Comparison of ENCODE assay signal across 8 cellular contexts in the genomic region with DNA sequence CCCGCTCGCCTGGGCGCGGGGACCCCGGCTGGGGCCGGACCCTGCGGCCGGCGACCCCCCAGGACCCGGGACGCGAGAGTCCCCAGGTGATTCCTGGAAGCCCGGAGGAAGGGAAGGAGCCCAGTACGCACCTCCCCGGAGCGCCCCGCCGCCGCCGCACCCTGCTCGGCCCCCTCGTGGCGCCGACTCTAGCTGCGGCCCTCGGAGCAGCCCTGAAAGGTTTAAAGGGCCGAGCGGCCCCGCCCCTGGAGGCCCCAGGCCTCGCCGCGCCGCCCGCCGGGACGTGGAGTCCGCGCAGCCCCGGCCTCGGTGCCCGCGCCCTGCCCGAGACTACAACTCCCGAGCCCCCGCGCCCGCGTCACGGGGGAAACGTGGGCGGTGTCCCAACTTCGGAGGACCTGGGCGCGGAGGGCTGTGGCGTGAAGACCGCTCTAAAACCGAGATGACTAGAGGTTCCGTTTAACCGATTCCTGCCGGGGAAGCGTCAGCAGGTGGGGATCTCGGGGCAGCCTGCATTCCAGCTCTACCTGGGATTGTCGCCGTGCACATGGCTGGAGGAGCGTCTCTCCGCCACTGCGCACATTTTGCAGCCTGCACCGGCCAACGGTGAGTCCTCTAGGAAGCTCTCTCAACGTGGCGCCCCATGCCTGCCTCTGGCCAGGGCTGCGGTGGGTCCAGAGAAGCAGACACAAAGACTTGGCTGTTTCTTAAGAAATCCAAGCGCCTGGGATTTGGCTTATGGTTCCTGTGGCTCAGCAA. TPM values are rescaled to one million over a fixed set of nuclear protein-coding genes. Genes with fewer than 3 reads are reported as not detected.
DNase-seq lines count a peak whose midpoint lies in the region; ATAC-seq and TF ChIP-seq lines count a peak whose summit lies in the region.

A gene with protein sequence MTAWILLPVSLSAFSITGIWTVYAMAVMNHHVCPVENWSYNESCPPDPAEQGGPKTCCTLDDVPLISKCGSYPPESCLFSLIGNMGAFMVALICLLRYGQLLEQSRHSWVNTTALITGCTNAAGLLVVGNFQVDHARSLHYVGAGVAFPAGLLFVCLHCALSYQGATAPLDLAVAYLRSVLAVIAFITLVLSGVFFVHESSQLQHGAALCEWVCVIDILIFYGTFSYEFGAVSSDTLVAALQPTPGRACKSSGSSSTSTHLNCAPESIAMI (minus strand): TSS at position 223 of the 759 bp plus-strand sequence. CDS start 750 bp downstream, outside the sequence.

- H3K4me1 ChIP-seq in IMR-90 (ENCODE audit: control insufficient read depth, insufficient read depth, low read length) = peaks cover 25% of the 10 kb centered on the region

- peak within 1 kb of the TSS; percentile 47 for H2BK120ac ChIP-seq in IMR-90 (ENCODE audit: low read depth, low read length)

- POLR2A ChIA-PET in IMR-90 (lab: Charles Lee; ENCODE audit: unreplicated experiment) = no interaction called here
- POLR2A ChIA-PET in naive thymus-derived CD8-positive, alpha-beta T cell (lab: Charles Lee) = interaction anchor here (0.7 to 8.1 kb wide), 14 partner anchors 9 to 283 kb away, joined by 3 to 67 read pairs (median 6); a partner anchor contains a TSS

- no peak within 1 kb of the TSS; the same call in none of the 2 replicates for H3K18ac ChIP-seq in IMR-90 (ENCODE audit: low read depth, low read length)

- H3K27ac ChIP-seq in IMR-90 (ENCODE audit: insufficient read depth, low read length) = peak within 1 kb of the TSS; percentile 80

- no peak within 1 kb of the TSS for H2BK20ac ChIP-seq in IMR-90 (ENCODE audit: low read depth, low read length)

- peak within 1 kb of the TSS; percentile 97 for H3K23ac ChIP-seq in IMR-90 (ENCODE audit: low read depth, low read length)

- H3K4me3 ChIP-seq in IMR-90 (ENCODE audit: insufficient read depth, low read depth, low read length) (peak within 1 kb of the TSS; percentile 99), fibroblast of mammary gland (ENCODE audit: control insufficient read depth, low read depth, low read length) (peak within 1 kb of the TSS; percentile 92)

- CTCF ChIA-PET in IMR-90 (lab: Yijun Ruan, JAX) = interaction anchor here (0.7 kb wide), 1 partner anchor 87 kb away, joined by 3 read pairs; no protein-coding TSS in a partner anchor

- peaks cover 29% of the 10 kb centered on the region for H3K9me1 ChIP-seq in IMR-90 (ENCODE audit: insufficient read depth, low read length)

- peak within 1 kb of the TSS; percentile 91 for H3K14ac ChIP-seq in IMR-90 (replicated peaks; ENCODE audit: low read depth, low read length)

- intact Hi-C loops in IMR-90 (cut with micrococcal nuclease) = loop anchor here (5.0 kb wide), 1 partner anchor 40 kb away; a partner anchor contains a TSS

- DNase-seq in DMS79 (lab: John Stamatoyannopoulos, UW) (peak; percentile 60), IMR-90 (peak; percentile 80), RPMI7951 (ENCODE audit: low read depth) (peak; percentile 91), fibroblast of mammary gland (ENCODE audit: low read depth) (peak; percentile 84)
- DNase-seq in naive thymus-derived CD8-positive, alpha-beta T cell = peak; percentile 76 to 91 (median 82)
- peak; percentile 62 to 80 (median 74) for DNase-seq in stimulated activated naive CD4-positive, alpha-beta T cell (lab: John Stamatoyannopoulos, UW)

- H3K9me3 Mint-ChIP-seq in activated T-helper 17 cell treated with anti-CD3 and anti-CD28 coated beads, Interleukin-2, amount 50 U/mL, for 72 hours = no peaks in the 10 kb centered on the region
- no peaks in the 10 kb centered on the region for H3K9me3 Mint-ChIP-seq in naive thymus-derived CD8-positive, alpha-beta T cell

- H4K8ac ChIP-seq in IMR-90 (ENCODE audit: low read depth in 2 of 2, low read length in 2 of 2) = peak within 1 kb of the TSS; percentile 71 to 72; a peak in 3 of 4 replicates

- H3K9me3 ChIP-seq in IMR-90 (ENCODE audit: control insufficient read depth, insufficient read depth, low read length) = no peaks in the 10 kb centered on the region

- peak within 1 kb of the TSS; percentile 96 for H2AK9ac ChIP-seq in IMR-90 (replicated peaks; ENCODE audit: low read depth, low read length, poor library complexity)

- peak within 1 kb of the TSS; percentile 72 for H3K27ac Mint-ChIP-seq in activated T-helper 17 cell treated with anti-CD3 and anti-CD28 coated beads, Interleukin-2, amount 50 U/mL, for 72 hours
- peak within 1 kb of the TSS; percentile 63 to 94 (median 90) for H3K27ac Mint-ChIP-seq in naive thymus-derived CD8-positive, alpha-beta T cell

- H3K27me3 Mint-ChIP-seq in activated T-helper 17 cell treated with anti-CD3 and anti-CD28 coated beads, Interleukin-2, amount 50 U/mL, for 72 hours = no peaks in the 10 kb centered on the region
- no peaks in the 10 kb centered on the region for H3K27me3 Mint-ChIP-seq in naive thymus-derived CD8-positive, alpha-beta T cell

- dilution Hi-C loops in IMR-90 (cut with HindIII; ENCODE audit: low sequenced_read_pairs, unreplicated experiment) = no loop called here

- H3K36me3 ChIP-seq in IMR-90 (ENCODE audit: control insufficient read depth, insufficient read depth, low read length) = peaks cover 18% of the 10 kb centered on the region

- H3K56ac ChIP-seq in IMR-90 (ENCODE audit: extremely low read depth, insufficient read depth, low read length) = peak within 1 kb of the TSS; percentile 38

- H3K4me2 ChIP-seq in IMR-90 (ENCODE audit: low read depth, low read length) = peak within 1 kb of the TSS; percentile 99

- H3K9ac ChIP-seq in IMR-90 (ENCODE audit: low read depth, low read length) = peak within 1 kb of the TSS; percentile 94

- peak; percentile 12; the same call in 1 of the 2 replicates for TF ChIP-seq RAD21 in IMR-90 (IDR thresholded peaks at IDR 0.05; ENCODE audit: low read length)

- H4K91ac ChIP-seq in IMR-90 (ENCODE audit: insufficient read depth, low read depth, low read length) = peak within 1 kb of the TSS; percentile 41; the same call in 1 of the 2 replicates

- peaks cover 15 to 68% of the 10 kb centered on the region in 2 experiments; a peak in 3 of 4 replicates for H3K79me1 ChIP-seq in IMR-90 (ENCODE audit: low read depth in 1 of 2, low read length in 2 of 2)

- peak within 1 kb of the TSS; percentile 80 for H3K4me3 Mint-ChIP-seq in activated T-helper 17 cell treated with anti-CD3 and anti-CD28 coated beads, Interleukin-2, amount 50 U/mL, for 72 hours
- H3K4me3 Mint-ChIP-seq in naive thymus-derived CD8-positive, alpha-beta T cell = peak within 1 kb of the TSS; percentile 85 to 95 (median 90)

- ATAC-seq in GM21529 (IDR thresholded peaks at IDR 0.05; ENCODE audit: unreplicated experiment) = peak; percentile 94
- peak; percentile 93 for ATAC-seq in IMR-90 (ENCODE audit: low read depth)
- ATAC-seq in activated T-helper 17 cell treated with anti-CD3 and anti-CD28 coated beads, Interleukin-2, amount 50 U/mL, for 72 hours (replicated peaks) = peak; percentile 89
- peak; percentile 91 to 92 for ATAC-seq in naive thymus-derived CD8-positive, alpha-beta T cell

- 1% methylated on average over 29 of the region's 73 CpGs; no CpG with 5 or more reads in 1 of the 2 experiments for WGBS in IMR-90 (ENCODE audit: extremely low coverage in 2 of 2, insufficient read length in 1 of 2), 2 experiments

- peak within 1 kb of the TSS; percentile 85 for H2AK5ac ChIP-seq in IMR-90 (ENCODE audit: low read depth, low read length)

- H4K20me1 ChIP-seq in IMR-90 (ENCODE audit: insufficient read depth, low read length) = peaks cover 11% of the 10 kb centered on the region; the same call in 1 of the 2 replicates

- TF ChIP-seq POLR2A in IMR-90 (IDR thresholded peaks at IDR 0.05; ENCODE audit: low read depth, low read length) = peak; percentile 70

- H4K5ac ChIP-seq in IMR-90 (ENCODE audit: low read depth, low read length) = peak within 1 kb of the TSS; percentile 79

- peak within 1 kb of the TSS; percentile 96 for H2AFZ ChIP-seq in IMR-90 (replicated peaks; ENCODE audit: low read length, poor library complexity)

- TF ChIP-seq CTCF in IMR-90 (conservative IDR thresholded peaks at IDR 0.05; ENCODE audit: low read depth, low read length) (peak; percentile 38), fibroblast of mammary gland (conservative IDR thresholded peaks at IDR 0.05; ENCODE audit: control insufficient read depth, insufficient read depth, low read depth, low read length) (no peak)

- H2BK5ac ChIP-seq in IMR-90 (ENCODE audit: low read depth, low read length, poor library complexity, severe bottlenecking) = peak within 1 kb of the TSS; percentile 73

- H2BK15ac ChIP-seq in IMR-90 (ENCODE audit: low read depth, low read length) = peak within 1 kb of the TSS; percentile 33; the same call in 1 of the 3 replicates

- peak within 1 kb of the TSS; percentile 86 for H3K4ac ChIP-seq in IMR-90 (ENCODE audit: low read depth, low read length)

- H3K36me3 Mint-ChIP-seq in activated T-helper 17 cell treated with anti-CD3 and anti-CD28 coated beads, Interleukin-2, amount 50 U/mL, for 72 hours (ENCODE audit: low read depth) = peaks cover 30% of the 10 kb centered on the region
- H3K36me3 Mint-ChIP-seq in naive thymus-derived CD8-positive, alpha-beta T cell = peaks cover 0 to 20% (median 0%) of the 10 kb centered on the region in 3 donors

- peaks cover 18% of the 10 kb centered on the region for H3K4me1 Mint-ChIP-seq in activated T-helper 17 cell treated with anti-CD3 and anti-CD28 coated beads, Interleukin-2, amount 50 U/mL, for 72 hours
- H3K4me1 Mint-ChIP-seq in naive thymus-derived CD8-positive, alpha-beta T cell = peaks cover 18 to 47% (median 34%) of the 10 kb centered on the region in 4 donors

- no TSS peak for BruUV-seq in IMR-90 (replicated peaks; lab: Mats Ljungman, UMichigan)

- H3K27me3 ChIP-seq in IMR-90 (ENCODE audit: control insufficient read depth, insufficient read depth, low read length) = no peaks in the 10 kb centered on the region

- in situ Hi-C loops in IMR-90 (cut with MboI; ENCODE audit: low sequenced_read_pairs) = no loop called here

TF ChIP-seq in IMR-90, 13 proteins besides CTCF, POLR2A, EP300 and RAD21 (continues in another document):
- no peak for TF ChIP-seq RCOR1 (IDR thresholded peaks at IDR 0.05; ENCODE audit: insufficient replicate concordance, low read length)
- no peak for TF ChIP-seq MAFK (IDR thresholded peaks at IDR 0.05; ENCODE audit: low read depth, low read length)

RNA-seq across cellular contexts. Expression of the gene that starts here (rescaled TPM):
- total RNA-seq in IMR-90 (2012; rRNA removed) = 4.7 and 4.8 TPM in 2 replicates
- 16.3 and 19.1 TPM in 2 replicates for polyA plus RNA-seq in IMR-90 (2012; rRNA removed)
- polyA plus RNA-seq in IMR-90 (2012; cell fraction: cytosol; rRNA removed) = 15.8 and 27.0 TPM in 2 replicates
- 30.8 and 68.9 TPM in 2 replicates for polyA plus RNA-seq in IMR-90 (2012; cell fraction: nucleus; rRNA removed; ENCODE audit: low replicate concordance)
- 5.5 and 6.2 TPM in 2 replicates for total RNA-seq in RPMI7951 (2014; rRNA removed; shearing (Covaris generic))
- total RNA-seq in activated T-helper 17 cell treated with anti-CD3 and anti-CD28 coated beads, Interleukin-2, amount 50 U/mL, for 72 hours = 1 to 10 TPM; 3.3 to 3.7 TPM
- 10 to 100 TPM; 14.1 to 15.9 TPM for total RNA-seq in naive thymus-derived CD8-positive, alpha-beta T cell
- 10 to 100 TPM; 11.6 to 15.1 (median 13.8) TPM for polyA plus RNA-seq in naive thymus-derived CD8-positive, alpha-beta T cell

Comparison
In these comparisons a context has a peak if more than half of its experiments do, and no peak if none do; other contexts are left out.
1. Peak in every context shown above with its lines: DNase-seq, ATAC-seq, H3K4me3 ChIP-seq and H3K27ac ChIP-seq.